In the genomic region with DNA sequence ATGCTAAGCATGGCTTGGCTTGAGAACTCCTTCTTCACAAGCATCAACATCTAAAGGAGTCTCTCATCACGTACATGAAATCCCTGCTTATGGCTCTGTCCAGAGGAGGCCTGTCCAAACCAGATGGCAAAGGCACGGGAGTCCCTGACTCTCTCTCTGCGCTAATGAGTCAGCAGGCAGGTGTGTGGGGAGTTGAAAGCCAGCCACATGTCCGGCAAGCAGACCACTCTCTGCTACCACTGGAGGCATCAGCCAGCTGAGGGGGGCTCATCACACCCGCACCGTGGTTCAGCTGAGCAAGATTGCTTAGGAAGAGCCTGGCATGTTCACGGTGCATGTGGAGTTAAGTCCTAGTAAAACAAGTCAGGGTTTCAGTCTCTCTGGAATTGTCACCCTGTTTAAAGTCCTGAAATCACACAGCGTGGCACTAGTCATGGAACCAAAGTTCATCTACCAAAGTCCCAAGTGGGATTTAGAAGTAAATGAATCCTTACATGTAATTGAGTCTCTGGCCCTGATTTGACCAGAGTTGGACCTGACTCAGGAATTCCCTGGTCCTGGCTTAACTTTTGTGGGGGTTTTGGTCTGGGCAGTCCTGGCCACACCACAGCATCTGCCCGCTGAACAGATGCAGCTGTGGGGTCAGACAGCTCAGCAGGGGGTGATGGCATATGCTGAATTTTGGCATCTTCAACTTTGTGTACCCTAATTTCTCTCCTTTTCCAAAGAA, we compare ENCODE assay signal across 18 cellular contexts.
"Had no signal": no experiment of that assay in that cellular context is flagged by ENCODE, and none has a peak within 500 bp of the region (broad histone marks: within the 10 kb centered on the region; RNA-seq: fewer than 3 reads in every experiment).

No MANE protein-coding gene starts in this region.

- H3K27ac ChIP-seq: esophagus squamous epithelium, left ventricle myocardium inferior, skin epidermis, thyroid gland, uterus had no signal

- H3K27me3 ChIP-seq: esophagus squamous epithelium, thyroid gland, uterus had no signal

- H3K9me3 Mint-ChIP-seq: activated B cell treated with CpG ODN at 0.5 μM for 24 hours; activated naive CD8-positive, alpha-beta T cell treated with anti-CD3 and anti-CD28 coated beads, Interleukin-2, amount 50 U/mL, for 24 hours; stimulated activated naive B cell treated with anti-CD40 and anti-IgM and Interleukin-4, amounts not matched to agents 10 μg/mL and 1 μg/mL and 100 μg/mL, for 72 hours had no signal

- H3K27ac Mint-ChIP-seq: activated B cell treated with CpG ODN at 0.5 μM for 24 hours; activated naive CD8-positive, alpha-beta T cell treated with anti-CD3 and anti-CD28 coated beads, Interleukin-2, amount 50 U/mL, for 24 hours; naive thymus-derived CD4-positive, alpha-beta T cell; stimulated activated naive B cell treated with anti-CD40 and anti-IgM and Interleukin-4, amounts not matched to agents 10 μg/mL and 1 μg/mL and 100 μg/mL, for 72 hours had no signal

- DNase-seq: activated B cell treated with CpG ODN at 0.5 μM for 24 hours; activated CD4-positive, alpha-beta T cell treated with anti-CD3 and anti-CD28 coated beads for 48 hours; activated CD8-positive, alpha-beta memory T cell treated with anti-CD3 and anti-CD28 coated beads, Interleukin-2, amount 50 U/mL, for 48 hours; activated naive CD4-positive, alpha-beta T cell treated with Interleukin-2 at 50 U/mL for 16 hours; activated naive CD8-positive, alpha-beta T cell treated with anti-CD3 and anti-CD28 coated beads, Interleukin-2, amount 50 U/mL, for 24 hours; aorta; cortex of kidney; effector CD8-positive, alpha-beta T cell; esophagus squamous epithelium; left ventricle myocardium inferior; naive thymus-derived CD4-positive, alpha-beta T cell; retina; stimulated activated CD4-positive, alpha-beta T cell treated with anti-CD3 and anti-CD28 coated beads, Interleukin-15, amount 100 ng/mL, for 24 hours; stimulated activated CD4-positive, alpha-beta T cell treated with anti-CD3 and anti-CD28 coated beads, Interleukin-4, amount 100 ng/mL, for 1 hour; stimulated activated naive B cell treated with anti-CD40 and anti-IgM and Interleukin-4, amounts not matched to agents 10 μg/mL and 1 μg/mL and 100 μg/mL, for 72 hours; thyroid gland; uterus had no signal

- H3K36me3 Mint-ChIP-seq: naive thymus-derived CD4-positive, alpha-beta T cell; stimulated activated naive B cell treated with anti-CD40 and anti-IgM and Interleukin-4, amounts not matched to agents 10 μg/mL and 1 μg/mL and 100 μg/mL, for 72 hours had no signal

- H3K4me1 ChIP-seq: left ventricle myocardium inferior had no signal

- H3K4me1 Mint-ChIP-seq: activated B cell treated with CpG ODN at 0.5 μM for 24 hours; activated naive CD8-positive, alpha-beta T cell treated with anti-CD3 and anti-CD28 coated beads, Interleukin-2, amount 50 U/mL, for 24 hours; stimulated activated naive B cell treated with anti-CD40 and anti-IgM and Interleukin-4, amounts not matched to agents 10 μg/mL and 1 μg/mL and 100 μg/mL, for 72 hours had no signal

- H3K4me3 Mint-ChIP-seq: activated B cell treated with CpG ODN at 0.5 μM for 24 hours; activated naive CD8-positive, alpha-beta T cell treated with anti-CD3 and anti-CD28 coated beads, Interleukin-2, amount 50 U/mL, for 24 hours; naive thymus-derived CD4-positive, alpha-beta T cell; stimulated activated naive B cell treated with anti-CD40 and anti-IgM and Interleukin-4, amounts not matched to agents 10 μg/mL and 1 μg/mL and 100 μg/mL, for 72 hours had no signal

- H3K4me3 ChIP-seq: esophagus squamous epithelium, left ventricle myocardium inferior, skin epidermis, thyroid gland, uterus had no signal

- H3K36me3 ChIP-seq: esophagus squamous epithelium, left ventricle myocardium inferior, thyroid gland, uterus had no signal

- H3K9me3 ChIP-seq: esophagus squamous epithelium, left ventricle myocardium inferior, thyroid gland, uterus had no signal
